In genomic region chrX:2710496-2710895, GRCh38 we compare ENCODE assay signal across 9 cellular contexts. TPM values are rescaled to one million over a fixed set of nuclear protein-coding genes. Genes with fewer than 3 reads are reported as not detected.
DNase-seq lines count a peak whose midpoint lies in the region; ATAC-seq, FAIRE-seq and TF ChIP-seq lines count a peak whose summit lies in the region.
"Had no signal": no experiment of that assay in that cellular context is flagged by ENCODE, and none has a peak within 500 bp of the region (broad histone marks: within the 10 kb centered on the region; RNA-seq: fewer than 3 reads in every experiment).

No MANE protein-coding gene starts in this region.

- H3K27me3 ChIP-seq in DND-41 (ENCODE audit: insufficient read depth, low read length, poor library complexity) (no peaks in the 10 kb centered on the region), SJSA1 (replicated peaks) (no peaks in the 10 kb centered on the region), endothelial cell of umbilical vein (ENCODE audit: control insufficient read depth in 2 of 2, insufficient read depth in 2 of 2, low read length in 2 of 2) (no peaks in the 10 kb centered on the region), rectal smooth muscle tissue (ENCODE audit: control insufficient read depth, insufficient read depth, low read length) (no peaks in the 10 kb centered on the region), aorta (ENCODE audit: control insufficient read depth in 1 of 2, insufficient read depth in 2 of 2, low read length in 1 of 2) (no peaks in the 10 kb centered on the region)

- WGBS in aorta, 2 donors: 60 to 69% methylated on average over 5 of the region's 5 CpGs

- H3K9me1 ChIP-seq in endothelial cell of umbilical vein (replicated peaks; ENCODE audit: control insufficient read depth, extremely low read depth, insufficient read depth, low read length): no peaks in the 10 kb centered on the region

- peak overlapping the region; percentile 90 for H3K27ac ChIP-seq in DND-41 (ENCODE audit: low read length)
- H3K27ac ChIP-seq in SJSA1: peak overlapping the region; percentile 88
- peak overlapping the region; percentile 96 for H3K27ac ChIP-seq in endothelial cell of umbilical vein (ENCODE audit: insufficient read depth, low read depth, low read length)
- peak overlapping the region; percentile 76 for H3K27ac ChIP-seq in rectal smooth muscle tissue (ENCODE audit: low read depth, low read length)
- no peak overlapping the region for H3K27ac ChIP-seq in aorta (ENCODE audit: low read depth in 1 of 2, low read length in 2 of 2)
- H3K27ac ChIP-seq: dorsolateral prefrontal cortex had no signal

- TF ChIP-seq CTCF in DND-41 (IDR thresholded peaks at IDR 0.05; ENCODE audit: borderline replicate concordance, extremely low read depth, low read length, poor library complexity, severe bottlenecking) (no peak), endothelial cell of umbilical vein (IDR thresholded peaks at IDR 0.05; ENCODE audit: extremely low read depth in 1 of 2, insufficient read depth in 1 of 2, low read depth in 1 of 2, low read length in 2 of 2) (no peak)

- DNase-seq in DND-41 (peak; percentile 47), SJSA1 (ENCODE audit: low read depth in 1 of 2, low spot score in 2 of 2) (peak in 1 of 2 experiments; percentile 61), endothelial cell of umbilical vein (ENCODE audit: low read depth, low spot score) (no peak), COR-L47 (lab: John Stamatoyannopoulos, UW) (no peak), aorta (no peak), amygdala (lab: John Stamatoyannopoulos, UW) (no peak)

- ATAC-seq in DND-41 (ENCODE audit: insufficient read depth, low read depth): no peak
- ATAC-seq in GM18873 (IDR thresholded peaks at IDR 0.05; ENCODE audit: low FRiP score, unreplicated experiment): no peak
- no peak for ATAC-seq in aorta (ENCODE audit: low FRiP score)

- POLR2A ChIA-PET in endothelial cell of umbilical vein (lab: Charles Lee): no interaction called here

- CTCF ChIA-PET in endothelial cell of umbilical vein (lab: Charles Lee): no interaction called here

- H3K4me1 ChIP-seq in DND-41 (ENCODE audit: insufficient read depth, low read length) (peaks cover 100% of the 10 kb centered on the region), SJSA1 (replicated peaks) (peaks cover 42% of the 10 kb centered on the region), endothelial cell of umbilical vein (ENCODE audit: control insufficient read depth, extremely low read depth, insufficient read depth, low read length) (peaks cover 44% of the 10 kb centered on the region), rectal smooth muscle tissue (ENCODE audit: control insufficient read depth, insufficient read depth, low read length) (peaks cover 30% of the 10 kb centered on the region), aorta (ENCODE audit: control insufficient read depth in 1 of 2, insufficient read depth in 2 of 2, low read length in 2 of 2) (peaks cover 0 to 1% of the 10 kb centered on the region in 2 donors)

- peaks cover 69% of the 10 kb centered on the region for H3K36me3 ChIP-seq in DND-41 (ENCODE audit: insufficient read depth, low read length)
- H3K36me3 ChIP-seq in SJSA1: peaks cover 48% of the 10 kb centered on the region
- H3K36me3 ChIP-seq in endothelial cell of umbilical vein (ENCODE audit: control insufficient read depth in 2 of 2, extremely low read depth in 1 of 2, insufficient read depth in 2 of 2, low read length in 2 of 2): peaks cover 3 to 17% of the 10 kb centered on the region in 2 experiments
- no peaks in the 10 kb centered on the region for H3K36me3 ChIP-seq in rectal smooth muscle tissue (ENCODE audit: control insufficient read depth, insufficient read depth, low read length)
- no peaks in the 10 kb centered on the region for H3K36me3 ChIP-seq in aorta (ENCODE audit: control insufficient read depth in 1 of 2, insufficient read depth in 2 of 2, low read length in 1 of 2)

- H3K9me3 ChIP-seq in DND-41 (ENCODE audit: insufficient read depth, low read length, severe bottlenecking) (no peaks in the 10 kb centered on the region), SJSA1 (replicated peaks) (no peaks in the 10 kb centered on the region), endothelial cell of umbilical vein (replicated peaks; ENCODE audit: control insufficient read depth, insufficient read depth, low read length) (no peaks in the 10 kb centered on the region), aorta (ENCODE audit: control insufficient read depth, low read length) (no peaks in the 10 kb centered on the region)

- no peak overlapping the region for H2AFZ ChIP-seq in DND-41 (ENCODE audit: low read depth, low read length)
- no peak overlapping the region for H2AFZ ChIP-seq in endothelial cell of umbilical vein (ENCODE audit: low read depth, low read length)

- dilution Hi-C loops in endothelial cell of umbilical vein (cut with MboI; ENCODE audit: extremely low pct_ligation_motif_present, low sequenced_read_pairs): no loop called here

- H4K20me1 ChIP-seq in DND-41 (ENCODE audit: insufficient read depth, low read length): peaks cover 32% of the 10 kb centered on the region
- no peaks in the 10 kb centered on the region for H4K20me1 ChIP-seq in endothelial cell of umbilical vein (replicated peaks; ENCODE audit: control insufficient read depth, extremely low read depth, insufficient read depth, low read length)

- peak overlapping the region; percentile 76 for H3K4me2 ChIP-seq in DND-41 (ENCODE audit: insufficient read depth, low read length)
- H3K4me2 ChIP-seq in endothelial cell of umbilical vein (ENCODE audit: insufficient read depth, low read length): peak overlapping the region; percentile 33

- H3K79me2 ChIP-seq in DND-41 (ENCODE audit: insufficient read depth, low read length): peaks cover 100% of the 10 kb centered on the region
- peaks cover 77% of the 10 kb centered on the region for H3K79me2 ChIP-seq in endothelial cell of umbilical vein (ENCODE audit: control insufficient read depth, insufficient read depth, low read length)

- FAIRE-seq in endothelial cell of umbilical vein (lab: Jason Lieb, UNC): no peak

- no TSS peak for BruUV-seq in endothelial cell of umbilical vein (replicated peaks; lab: Mats Ljungman, UMichigan)

- H3K4me3 ChIP-seq in DND-41 (ENCODE audit: low read depth in 1 of 2, low read length in 2 of 2) (0 out of 4 replicates have a peak overlapping the region, but pooled peaks of 1 of the 2 experiments have one; percentile 56), SJSA1 (no peak overlapping the region), endothelial cell of umbilical vein (replicated peaks in 1 of 3; ENCODE audit: insufficient read depth in 1 of 3, low read depth in 1 of 3, low read length in 3 of 3) (peak overlapping the region in 1 of 3 experiments; percentile 24), rectal smooth muscle tissue (ENCODE audit: low read length) (no peak overlapping the region), aorta (ENCODE audit: low read length in 2 of 2) (no peak overlapping the region)
- H3K4me3 ChIP-seq: dorsolateral prefrontal cortex had no signal

- H3K9ac ChIP-seq in DND-41 (ENCODE audit: low read depth, low read length): peak overlapping the region; percentile 53
- peak overlapping the region; percentile 81 for H3K9ac ChIP-seq in endothelial cell of umbilical vein (replicated peaks; ENCODE audit: extremely low read depth, insufficient read depth, low read length)
- no peak overlapping the region for H3K9ac ChIP-seq in rectal smooth muscle tissue (ENCODE audit: low read length)

- intact Hi-C loops in endothelial cell of umbilical vein (cut with micrococcal nuclease): loop anchor here (2.0 kb wide), 1 partner anchor 66 kb away; no protein-coding TSS in a partner anchor
- intact Hi-C loops in aorta (cut with DNase I): no loop called here

- TF ChIP-seq POLR2A in endothelial cell of umbilical vein (IDR thresholded peaks at IDR 0.05; ENCODE audit: low read depth, low read length): no peak

TF ChIP-seq in endothelial cell of umbilical vein, 7 proteins besides CTCF, POLR2A, EP300 and RAD21 (continues in another document):
- TF ChIP-seq FOS (IDR thresholded peaks at IDR 0.05; ENCODE audit: borderline replicate concordance, insufficient read depth, low read length) (no peak), GATA2 (IDR thresholded peaks at IDR 0.05; ENCODE audit: insufficient read depth, insufficient read length, low read depth, low read length) (no peak), MYC (IDR thresholded peaks at IDR 0.05; ENCODE audit: low read depth, low read length) (no peak), EZH2 (IDR thresholded peaks at IDR 0.05; ENCODE audit: borderline replicate concordance, low read depth, low read length, severe bottlenecking) (no peak), MAX (IDR thresholded peaks at IDR 0.05; ENCODE audit: insufficient read depth, insufficient read length) (no peak), POLR2AphosphoS5 (IDR thresholded peaks at IDR 0.05; ENCODE audit: insufficient read depth, low read depth, low read length) (no peak)

RNA-seq across cellular contexts. Expression of gene CD99, which starts 19.4 kb away (rescaled TPM):
- total RNA-seq in SJSA1 (2014; rRNA removed; shearing (Covaris generic)): 463 and 527 TPM in 2 replicates
- total RNA-seq in endothelial cell of umbilical vein: 641 and 654 TPM in 2 replicates
- 364 and 474 TPM in 2 replicates for polyA plus RNA-seq in endothelial cell of umbilical vein
- polyA plus RNA-seq in endothelial cell of umbilical vein (2011; cell fraction: cytosol; rRNA removed): 464 and 610 TPM in 2 replicates
- polyA plus RNA-seq in endothelial cell of umbilical vein (2011; cell fraction: nucleus; rRNA removed): 271 and 326 TPM in 2 replicates
- polyA plus RNA-seq in endothelial cell of umbilical vein (2012): 519 and 816 TPM in 2 replicates
- polyA minus RNA-seq in endothelial cell of umbilical vein: 211 and 221 TPM in 2 replicates
- 55.5 TPM for polyA minus RNA-seq in endothelial cell of umbilical vein (2011; cell fraction: cytosol; rRNA and poly(A)+ RNA removed)
- polyA minus RNA-seq in endothelial cell of umbilical vein (2011; cell fraction: nucleus; rRNA and poly(A)+ RNA removed): 67.1 and 74.9 TPM in 2 replicates
- total RNA-seq in aorta: 100 to 1,000 TPM; 292 to 399 TPM
- 100 to 1,000 TPM; 416 TPM for polyA plus RNA-seq in aorta

RNA-seq across cellular contexts. Expression of gene XG, which starts 41.3 kb away (rescaled TPM):
- not detected in 2 replicates for total RNA-seq in SJSA1 (2014; rRNA removed; shearing (Covaris generic))
- total RNA-seq in endothelial cell of umbilical vein: 0.44 TPM in 1 of 2 replicates, not detected in the other
- 0.10 TPM in 1 of 2 replicates, not detected in the other for polyA plus RNA-seq in endothelial cell of umbilical vein
- polyA plus RNA-seq in endothelial cell of umbilical vein (2011; cell fraction: cytosol; rRNA removed): 0.04 and 0.17 TPM in 2 replicates
- polyA plus RNA-seq in endothelial cell of umbilical vein (2011; cell fraction: nucleus; rRNA removed): 0.15 TPM in 1 of 2 replicates, not detected in the other
- polyA plus RNA-seq in endothelial cell of umbilical vein (2012): 0.19 TPM in 1 of 2 replicates, not detected in the other
- not detected in 2 replicates for polyA minus RNA-seq in endothelial cell of umbilical vein
- not detected for polyA minus RNA-seq in endothelial cell of umbilical vein (2011; cell fraction: cytosol; rRNA and poly(A)+ RNA removed)
- polyA minus RNA-seq in endothelial cell of umbilical vein (2011; cell fraction: nucleus; rRNA and poly(A)+ RNA removed): 0.24 and 0.43 TPM in 2 replicates
- total RNA-seq in aorta: 1 to 10 TPM; 5.9 to 9.0 TPM
- 1 to 10 TPM; 4.4 to 8.1 TPM for polyA plus RNA-seq in aorta

Comparison
In these comparisons a context has a peak if more than half of its experiments do, and no peak if none do; other contexts are left out.
1. H3K27ac ChIP-seq: peak in DND-41 (single experiment), SJSA1 (single experiment), endothelial cell of umbilical vein (single experiment) and rectal smooth muscle tissue (single experiment); none in aorta (0 of 2).